In the genomic region with DNA sequence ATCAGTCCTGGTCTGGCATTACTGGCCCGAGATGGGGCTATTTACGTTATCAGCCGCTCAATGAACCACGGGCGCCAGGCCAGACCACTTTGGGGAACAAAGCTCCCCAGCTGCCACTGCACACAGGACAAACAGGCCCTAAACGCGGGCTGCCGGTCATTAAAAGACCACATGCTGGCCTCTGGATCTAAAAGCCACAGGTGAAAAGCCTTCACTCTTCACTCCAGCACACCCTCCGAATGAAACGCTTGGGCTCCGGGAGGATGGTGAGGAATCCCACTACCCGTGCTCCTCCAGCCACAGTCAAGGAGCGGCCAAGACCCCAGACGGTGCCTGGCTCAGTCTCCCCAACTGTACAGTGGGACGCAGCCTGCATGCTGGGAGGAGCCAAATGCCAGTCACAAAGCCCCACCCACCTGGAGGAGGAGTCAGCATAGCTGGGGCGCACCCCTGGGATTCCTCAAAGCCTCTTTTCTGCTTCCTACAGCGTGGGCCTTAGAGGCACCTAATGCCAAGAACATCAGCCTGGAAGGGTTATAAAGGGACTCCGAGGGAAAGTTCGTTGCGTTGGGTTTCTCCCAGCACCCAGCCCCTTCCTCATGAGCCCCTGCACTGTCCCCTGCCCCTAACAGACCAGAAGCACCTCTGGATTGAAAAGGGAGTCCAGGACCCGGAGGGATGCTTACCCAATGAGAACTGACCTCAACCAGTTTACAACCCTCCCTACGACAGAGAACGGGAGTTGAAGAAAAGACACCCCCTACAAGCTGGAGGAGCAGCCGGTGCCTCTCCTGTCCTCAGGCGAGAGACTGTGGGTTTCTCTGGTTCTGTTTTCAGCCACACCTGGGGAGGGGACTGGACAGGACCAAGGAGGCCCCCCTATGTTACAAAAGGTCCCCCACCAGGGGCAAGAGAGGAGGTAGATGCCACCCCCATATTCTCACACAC, we compare ENCODE assay signal across 9 cellular contexts. TPM values are rescaled to one million over a fixed set of nuclear protein-coding genes. Genes with fewer than 3 reads are reported as not detected.
DNase-seq lines count a peak whose midpoint lies in the region; ATAC-seq and TF ChIP-seq lines count a peak whose summit lies in the region.
"Had no signal": no experiment of that assay in that cellular context is flagged by ENCODE, and none has a peak within 500 bp of the region (broad histone marks: within the 10 kb centered on the region; RNA-seq: fewer than 3 reads in every experiment).

No MANE protein-coding gene starts in this region.

- no peaks in the 10 kb centered on the region; the same call in 1 of the 2 replicates for H4K20me1 ChIP-seq in GM23338 (replicated peaks; ENCODE audit: insufficient read depth)

- H3K36me3 Mint-ChIP-seq in GM23338 (ENCODE audit: low read depth) (peaks cover 33% of the 10 kb centered on the region), progenitor cell of endocrine pancreas (ENCODE audit: insufficient read depth) (peaks cover 3% of the 10 kb centered on the region)

- ATAC-seq in GM23338 (peak; percentile 35), RWPE2 (ENCODE audit: low read depth) (peak; percentile 54), GM19395 (IDR thresholded peaks at IDR 0.05; ENCODE audit: unreplicated experiment) (no peak)

- H3K27ac ChIP-seq in GM23338 (ENCODE audit: low read depth) (peak overlapping the region; percentile 91), RWPE2 (ENCODE audit: poor library complexity, severe bottlenecking) (peak overlapping the region; percentile 92)

- no peak for TF ChIP-seq CTCF in GM23338 (conservative IDR thresholded peaks at IDR 0.05; ENCODE audit: low read depth in 2 of 2)
- no peak for TF ChIP-seq CTCF in RWPE2 (IDR thresholded peaks at IDR 0.05; ENCODE audit: poor library complexity, severe bottlenecking)
- TF ChIP-seq CTCF in fibroblast of mammary gland (conservative IDR thresholded peaks at IDR 0.05; ENCODE audit: control insufficient read depth, insufficient read depth, low read depth, low read length) = no peak
- TF ChIP-seq CTCF in progenitor cell of endocrine pancreas (IDR thresholded peaks at IDR 0.05; ENCODE audit: unreplicated experiment) = no peak

- H2AFZ ChIP-seq in GM23338 = 0 out of 2 replicates have a peak overlapping the region, but pooled peaks have one; percentile 32

- H3K27me3 ChIP-seq in GM23338 (ENCODE audit: insufficient read depth) (peaks cover 13% of the 10 kb centered on the region), RWPE2 (ENCODE audit: insufficient read depth, poor library complexity, severe bottlenecking) (no peaks in the 10 kb centered on the region)

- H3K79me2 ChIP-seq in GM23338 (replicated peaks; ENCODE audit: insufficient read depth) = peaks cover 50% of the 10 kb centered on the region

- H3K4me1 ChIP-seq in GM23338 (ENCODE audit: insufficient read depth) (peaks cover 24% of the 10 kb centered on the region), RWPE2 (ENCODE audit: insufficient read depth, poor library complexity, severe bottlenecking) (peaks cover 44% of the 10 kb centered on the region)

- H3K4me3 ChIP-seq in GM23338 (peak overlapping the region; percentile 94), RWPE2 (ENCODE audit: severe bottlenecking) (peak overlapping the region; percentile 1), fibroblast of mammary gland (ENCODE audit: control insufficient read depth, low read depth, low read length) (no peak overlapping the region)

- H3K36me3 ChIP-seq in GM23338 (ENCODE audit: insufficient read depth) = no peaks in the 10 kb centered on the region
- peaks cover 33% of the 10 kb centered on the region for H3K36me3 ChIP-seq in RWPE2 (ENCODE audit: low read depth)

- H3K4me1 Mint-ChIP-seq in GM23338 (peaks cover 35% of the 10 kb centered on the region), progenitor cell of endocrine pancreas (ENCODE audit: low read depth) (peaks cover 15% of the 10 kb centered on the region)

- H3K4me3 Mint-ChIP-seq in GM23338 = peak overlapping the region; percentile 83
- peak overlapping the region; percentile 21 for H3K4me3 Mint-ChIP-seq in progenitor cell of endocrine pancreas (ENCODE audit: low read depth)

- H3K4me2 ChIP-seq in GM23338 = peak overlapping the region; percentile 97

- DNase-seq in GM23338 (ENCODE audit: low spot score) = peak; percentile 85
- DNase-seq in RWPE2 (ENCODE audit: low spot score) = no peak
- DNase-seq in fibroblast of mammary gland (ENCODE audit: low read depth) = peak; percentile 17
- DNase-seq in progenitor cell of endocrine pancreas (ENCODE audit: low spot score, unreplicated experiment) = no peak
- DNase-seq in GDM1 (lab: John Stamatoyannopoulos, UW) = no peak
- DNase-seq in NCI-H82 (lab: John Stamatoyannopoulos, UW) = no peak
- no peak for DNase-seq in OCI-M2 (lab: John Stamatoyannopoulos, UW; ENCODE audit: unreplicated experiment)
- DNase-seq: stimulated activated CD4-positive, alpha-beta T cell treated with anti-CD3 and anti-CD28 coated beads, Interleukin-1b, Interleukin-23, amount 100 ng/mL, for 48 hours had no signal

- H3K9me2 ChIP-seq in GM23338 (ENCODE audit: insufficient read depth) = no peaks in the 10 kb centered on the region

- H3F3A ChIP-seq in GM23338 (replicated peaks; ENCODE audit: low read depth) = peaks cover 15% of the 10 kb centered on the region

- H3K27me3 Mint-ChIP-seq in GM23338 (ENCODE audit: insufficient read depth, low read depth, poor library complexity) (peaks cover 26% of the 10 kb centered on the region), progenitor cell of endocrine pancreas (no peaks in the 10 kb centered on the region)

- peak overlapping the region; percentile 95 for H3K27ac Mint-ChIP-seq in GM23338
- peak overlapping the region; percentile 13 for H3K27ac Mint-ChIP-seq in progenitor cell of endocrine pancreas

- H3K9me3 Mint-ChIP-seq in GM23338 (no peaks in the 10 kb centered on the region; the same call in 1 of the 3 replicates), progenitor cell of endocrine pancreas (ENCODE audit: low read depth) (no peaks in the 10 kb centered on the region)

- no peaks in the 10 kb centered on the region for H3K9me3 ChIP-seq in RWPE2 (ENCODE audit: severe bottlenecking)

TF ChIP-seq in GM23338, 12 proteins besides CTCF, POLR2A, EP300 and RAD21 (continues in another document):
- TF ChIP-seq STAT1 (IDR thresholded peaks at IDR 0.05; ENCODE audit: unreplicated experiment) = no peak
- TF ChIP-seq POLR2AphosphoS5 (IDR thresholded peaks at IDR 0.05; ENCODE audit: low read depth) = peak; percentile 68
- TF ChIP-seq, protein P1, sequence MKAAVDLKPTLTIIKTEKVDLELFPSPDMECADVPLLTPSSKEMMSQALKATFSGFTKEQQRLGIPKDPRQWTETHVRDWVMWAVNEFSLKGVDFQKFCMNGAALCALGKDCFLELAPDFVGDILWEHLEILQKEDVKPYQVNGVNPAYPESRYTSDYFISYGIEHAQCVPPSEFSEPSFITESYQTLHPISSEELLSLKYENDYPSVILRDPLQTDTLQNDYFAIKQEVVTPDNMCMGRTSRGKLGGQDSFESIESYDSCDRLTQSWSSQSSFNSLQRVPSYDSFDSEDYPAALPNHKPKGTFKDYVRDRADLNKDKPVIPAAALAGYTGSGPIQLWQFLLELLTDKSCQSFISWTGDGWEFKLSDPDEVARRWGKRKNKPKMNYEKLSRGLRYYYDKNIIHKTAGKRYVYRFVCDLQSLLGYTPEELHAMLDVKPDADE (IDR thresholded peaks at IDR 0.05) = no peak

RNA-seq across cellular contexts. Expression of a gene that starts 4.7 kb away (rescaled TPM):
- 32.2 and 43.1 TPM in 2 replicates for total RNA-seq in GM23338 (2014; rRNA removed; shearing (Covaris generic))
- polyA plus RNA-seq in GM23338 (2016; fragmentation: Nextera tagmentation; extraction: Ambion mirVana) = 35.6 and 39.5 TPM in 2 replicates
- 81.2 and 86.2 TPM in 2 replicates for total RNA-seq in progenitor cell of endocrine pancreas

Comparison
In these comparisons a context has a peak if more than half of its experiments do, and no peak if none do; other contexts are left out.
1. DNase-seq: peak in GM23338 (single experiment) and fibroblast of mammary gland (single experiment); none in RWPE2 (single experiment), progenitor cell of endocrine pancreas (single experiment), GDM1 (single experiment), NCI-H82 (single experiment) and OCI-M2 (single experiment).